ENCODE assay signal across 20 cellular contexts in genomic region chr12:73185403-73185802, GRCh38.
"Had no signal": no experiment of that assay in that cellular context is flagged by ENCODE, and none has a peak within 500 bp of the region (broad histone marks: within the 10 kb centered on the region; RNA-seq: fewer than 3 reads in every experiment).

No MANE protein-coding gene starts in this region.

- H3K27me3 ChIP-seq: SJCRH30 had no signal

- H3K27ac ChIP-seq: RWPE1, SJCRH30 had no signal

- H3K36me3 ChIP-seq: SJCRH30 had no signal

- H3K4me3 ChIP-seq: SJCRH30 had no signal

- H3K4me1 ChIP-seq: SJCRH30 had no signal

- H3K9me3 ChIP-seq: SJCRH30 had no signal

- DNase-seq: Kasumi-1, KG1, MV-4-11, NCI-H1048, NCI-H1105, NCI-H1417, NCI-H1436 treated with DMSO at 0.1 percent for 48 hours, NCI-H1694, NCI-H187 treated with DMSO at 0.1 percent for 48 hours, NCI-H2081, NCI-H2107, NCI-H2227 treated with DMSO at 0.1 percent for 48 hours, NCI-H524, NCI-H526 treated with DMSO at 0.1 percent for 48 hours, NCI-H748 treated with DMSO at 0.1 percent for 48 hours, PC-3, SHP77 treated with DMSO at 0.1 percent for 48 hours, SJCRH30, T-helper 1 cell had no signal
